In the genomic region with DNA sequence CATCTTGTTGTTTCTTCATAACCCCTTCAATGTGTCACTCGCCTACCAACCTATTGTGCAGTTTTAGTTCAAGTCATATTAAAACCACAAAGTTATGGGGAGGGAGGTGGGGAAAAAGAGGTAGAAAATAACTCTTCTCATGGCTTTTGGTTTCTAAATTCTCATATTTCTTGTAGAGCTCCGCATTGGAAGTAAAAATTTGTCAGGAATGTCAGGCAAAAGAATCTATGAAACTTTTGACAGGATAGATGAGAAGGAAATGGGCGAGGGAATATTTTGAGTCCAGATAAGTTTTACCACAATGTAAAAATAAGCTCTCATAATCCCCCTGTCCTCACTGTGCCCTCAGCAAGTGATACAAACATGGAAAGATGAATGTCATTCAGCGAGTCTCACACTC, we compare ENCODE assay signal across 23 cellular contexts.
DNase-seq lines count a peak whose midpoint lies in the region; ATAC-seq and TF ChIP-seq lines count a peak whose summit lies in the region.
"Had no signal": no experiment of that assay in that cellular context is flagged by ENCODE, and none has a peak within 500 bp of the region (broad histone marks: within the 10 kb centered on the region; RNA-seq: fewer than 3 reads in every experiment).

No MANE protein-coding gene starts in this region.

- peak overlapping the region; percentile 5 for H3K27ac Mint-ChIP-seq in osteocyte (ENCODE audit: unreplicated experiment)
- H3K27ac Mint-ChIP-seq: CD14-positive monocyte; CD4-positive, alpha-beta T cell; CD8-positive, alpha-beta memory T cell had no signal

- no peaks in the 10 kb centered on the region for H3K9me3 Mint-ChIP-seq in osteocyte (ENCODE audit: unreplicated experiment)

- ATAC-seq in GM19328 (IDR thresholded peaks at IDR 0.05; ENCODE audit: unreplicated experiment) (no peak), HG02588 (IDR thresholded peaks at IDR 0.05; ENCODE audit: unreplicated experiment) (no peak)
- ATAC-seq: A549, GM12878 had no signal

- H3K4me1 Mint-ChIP-seq in osteocyte (ENCODE audit: unreplicated experiment): peaks cover 41% of the 10 kb centered on the region
- H3K4me1 Mint-ChIP-seq: CD14-positive monocyte; CD8-positive, alpha-beta memory T cell had no signal

- DNase-seq in OCI-M1 (lab: John Stamatoyannopoulos, UW) (peak; percentile 7), myocyte (ENCODE audit: low read depth) (peak; percentile 60), osteocyte (ENCODE audit: extremely low spot score, unreplicated experiment) (no peak), NCI-H748 (lab: John Stamatoyannopoulos, UW; ENCODE audit: unreplicated experiment) (no peak), NCI-H2081 treated with DMSO at 0.1 percent for 48 hours (lab: John Stamatoyannopoulos, UW) (no peak)
- DNase-seq: 8988T; ACHN; AML-193; BE2C; CD4-positive, alpha-beta T cell; CD8-positive, alpha-beta memory T cell; DMS 273 treated with DMSO at 0.1 percent for 48 hours; DMS79; EL; GDM1; GM23248; H7; HCEC 1CT had no signal

- H3K4me3 Mint-ChIP-seq in osteocyte (ENCODE audit: unreplicated experiment): no peak overlapping the region
- H3K4me3 Mint-ChIP-seq: CD14-positive monocyte; CD4-positive, alpha-beta T cell; CD8-positive, alpha-beta memory T cell had no signal

- no peaks in the 10 kb centered on the region for H3K27me3 Mint-ChIP-seq in osteocyte (ENCODE audit: unreplicated experiment)
- H3K27me3 Mint-ChIP-seq: CD4-positive, alpha-beta T cell had no signal

- TF ChIP-seq CTCF in osteocyte (IDR thresholded peaks at IDR 0.05): no peak

- H3K36me3 Mint-ChIP-seq in osteocyte (ENCODE audit: unreplicated experiment): no peaks in the 10 kb centered on the region
- H3K36me3 Mint-ChIP-seq: CD14-positive monocyte had no signal

Comparison
In these comparisons a context has a peak if more than half of its experiments do, and no peak if none do; other contexts are left out.
1. DNase-seq: peak in OCI-M1 (single experiment) and myocyte (single experiment); none in osteocyte (single experiment), NCI-H748 (single experiment) and NCI-H2081 treated with DMSO at 0.1 percent for 48 hours (single experiment).